In the genomic region with DNA sequence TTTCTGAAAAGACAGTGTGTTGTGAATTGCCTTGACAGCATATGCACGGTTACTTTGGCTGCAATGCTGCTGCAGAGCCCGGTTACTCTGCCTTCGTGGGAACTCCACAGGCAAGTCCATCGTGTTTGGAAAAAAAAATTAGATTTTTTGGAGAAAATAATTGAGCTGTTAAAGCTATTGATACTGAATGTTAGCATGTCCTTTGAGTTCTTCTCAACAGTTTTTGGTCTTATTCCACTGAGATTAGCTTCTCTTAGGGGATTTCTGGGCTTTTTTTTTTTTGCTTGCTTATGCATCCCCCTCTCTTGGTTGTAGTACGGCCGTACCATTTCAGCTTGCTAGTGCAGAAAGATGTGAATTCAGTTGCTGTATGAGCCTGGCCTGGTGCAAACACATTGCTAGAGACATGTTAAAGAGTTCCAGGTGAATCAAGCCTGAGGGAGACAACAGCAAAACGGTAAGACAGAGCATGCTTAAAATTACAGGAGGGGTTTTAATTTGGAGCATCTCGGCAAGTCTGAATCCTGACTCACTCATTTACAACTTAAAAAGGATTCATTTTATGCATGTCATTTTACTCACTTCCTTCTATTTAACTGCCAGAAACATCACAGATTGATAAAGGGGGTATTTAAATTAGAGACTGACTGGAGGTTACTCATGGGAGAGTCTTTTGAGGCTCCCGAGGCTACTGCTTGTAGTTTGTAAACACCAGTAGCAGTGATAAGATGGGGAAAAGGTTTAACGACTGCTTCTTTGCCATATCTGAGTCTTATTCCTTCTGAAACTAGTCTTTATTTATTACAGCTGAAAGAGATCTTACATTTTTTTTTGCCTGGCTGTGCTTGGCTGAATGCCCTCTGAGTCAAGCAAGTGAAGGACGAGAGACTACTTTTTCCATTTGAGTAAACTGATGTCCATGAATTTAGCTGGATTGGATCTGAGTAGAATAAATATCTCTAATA, we compare ENCODE assay signal across 8 cellular contexts.
A peak's percentile ranks its signal among the peaks of the same experiment; 100 is the strongest.
DNase-seq lines count a peak whose midpoint lies in the region; ATAC-seq, FAIRE-seq and TF ChIP-seq lines count a peak whose summit lies in the region.

No MANE protein-coding gene starts in this region.

- H3K79me2 ChIP-seq in SK-N-SH (ENCODE audit: insufficient read depth): peaks cover 77% of the 10 kb centered on the region

- no peaks in the 10 kb centered on the region for H3K27me3 ChIP-seq in SK-N-SH (ENCODE audit: insufficient read depth)

- no peaks in the 10 kb centered on the region for H3K9me3 ChIP-seq in SK-N-SH
- no peaks in the 10 kb centered on the region for H3K9me3 ChIP-seq in kidney (ENCODE audit: control insufficient read depth in 1 of 2, low read length in 2 of 2)

- peak overlapping the region; percentile 62 for H3K4me2 ChIP-seq in SK-N-SH

- H3K9ac ChIP-seq in SK-N-SH (no peak overlapping the region; the same call in 1 of the 2 replicates), kidney (ENCODE audit: low read length in 2 of 2) (peak overlapping the region; percentile 1 to 41)

- peak overlapping the region; percentile 44; the same call in 1 of the 2 replicates for H2AFZ ChIP-seq in SK-N-SH (ENCODE audit: low read depth)

- peak overlapping the region in 1 of 2 experiments; percentile 21; a peak in 2 of 4 replicates for H3K4me3 ChIP-seq in SK-N-SH (ENCODE audit: low read depth in 2 of 2, low read length in 1 of 2)
- H3K4me3 ChIP-seq in kidney (ENCODE audit: low read length in 2 of 2): peak overlapping the region; percentile 60

- H3K27ac ChIP-seq in SK-N-SH (ENCODE audit: low read depth in 2 of 2, low read length in 1 of 2) (peak overlapping the region in 1 of 2 experiments; percentile 67; a peak in 2 of 4 replicates), kidney (ENCODE audit: low read depth in 2 of 2, low read length in 2 of 2) (peak overlapping the region; percentile 32 to 51)

- POLR2A ChIA-PET in SK-N-SH (lab: Yijun Ruan, JAX): no interaction called here

- peak in 1 of 2 experiments; percentile 8; a peak in 1 of 4 replicates for TF ChIP-seq EP300 in SK-N-SH (IDR thresholded peaks at IDR 0.05; ENCODE audit: borderline replicate concordance in 1 of 2, low read depth in 1 of 2, low read length in 1 of 2)

- H4K20me1 ChIP-seq in SK-N-SH (ENCODE audit: insufficient read depth): peaks cover 24% of the 10 kb centered on the region

- H3K9me2 ChIP-seq in SK-N-SH: no peaks in the 10 kb centered on the region

- 51% methylated on average over 11 of the region's 11 CpGs for WGBS in SK-N-SH (ENCODE audit: low lambda C conversion rate)

- H3K4me1 ChIP-seq in SK-N-SH (ENCODE audit: control insufficient read depth in 1 of 2, insufficient read depth in 2 of 2, low read depth in 1 of 2, low read length in 1 of 2): peaks cover 9 to 34% of the 10 kb centered on the region in 2 experiments
- H3K4me1 ChIP-seq in kidney (ENCODE audit: control insufficient read depth in 1 of 2, insufficient read depth in 1 of 2, low read depth in 1 of 2, low read length in 2 of 2): peaks cover 0 to 3% of the 10 kb centered on the region in 2 donors

- CTCF ChIA-PET in SK-N-SH (lab: Yijun Ruan, JAX): interaction anchor here (0.6 to 2.3 kb wide), 12 partner anchors 7 to 1120 kb away, joined by 3 to 10 read pairs (median 4); a partner anchor contains a TSS

- DNase-seq in SK-N-SH (no peak), kidney (no peak), GM19238 (ENCODE audit: insufficient read length, low spot score) (no peak), NCI-H1417 treated with DMSO at 0.1 percent for 48 hours (lab: John Stamatoyannopoulos, UW) (no peak), T-helper 9 cell (no peak), HPDE6-E6E7 (ENCODE audit: extremely low spot score) (no peak)

- H3K36me3 ChIP-seq in SK-N-SH (replicated peaks in 1 of 2; ENCODE audit: control insufficient read depth in 1 of 2, insufficient read depth in 2 of 2, low read length in 1 of 2) (peaks cover 0 to 7% of the 10 kb centered on the region in 2 experiments), kidney (ENCODE audit: control insufficient read depth in 1 of 2, insufficient read depth in 2 of 2, low read length in 2 of 2) (no peaks in the 10 kb centered on the region)

- H3F3A ChIP-seq in SK-N-SH (replicated peaks; ENCODE audit: insufficient read depth): peaks cover 28% of the 10 kb centered on the region

- TF ChIP-seq RAD21 in SK-N-SH (IDR thresholded peaks at IDR 0.05; ENCODE audit: low read length): no peak

- ATAC-seq in GM18873 (IDR thresholded peaks at IDR 0.05; ENCODE audit: low FRiP score, unreplicated experiment): peak; percentile 40
- peak; percentile 44 for ATAC-seq in HG02884 (IDR thresholded peaks at IDR 0.05; ENCODE audit: unreplicated experiment)

- TF ChIP-seq CTCF in SK-N-SH (IDR thresholded peaks at IDR 0.05) (no peak), kidney (IDR thresholded peaks at IDR 0.05; ENCODE audit: borderline replicate concordance, extremely low read depth, insufficient read depth) (no peak)

- intact Hi-C loops in kidney (cut with DNase I): no loop called here

- FAIRE-seq in kidney (lab: Jason Lieb, UNC): no peak

TF ChIP-seq in SK-N-SH, 30 proteins besides CTCF, POLR2A, EP300 and RAD21 (continues in another document):
- TF ChIP-seq GABPA (IDR thresholded peaks at IDR 0.05; ENCODE audit: low read depth): no peak
- no peak for TF ChIP-seq RXRA (IDR thresholded peaks at IDR 0.05; ENCODE audit: borderline replicate concordance, low read depth)
- TF ChIP-seq TAF1 (IDR thresholded peaks at IDR 0.05; ENCODE audit: borderline replicate concordance, low read depth, low read length): no peak
- TF ChIP-seq GATA2 (CRISPR knock-in tag; IDR thresholded peaks at IDR 0.05): no peak
- no peak for TF ChIP-seq FOXJ3 (CRISPR knock-in tag; IDR thresholded peaks at IDR 0.05)
- TF ChIP-seq, protein P1, sequence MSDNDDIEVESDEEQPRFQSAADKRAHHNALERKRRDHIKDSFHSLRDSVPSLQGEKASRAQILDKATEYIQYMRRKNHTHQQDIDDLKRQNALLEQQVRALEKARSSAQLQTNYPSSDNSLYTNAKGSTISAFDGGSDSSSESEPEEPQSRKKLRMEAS (IDR thresholded peaks at IDR 0.05; ENCODE audit: low read depth): no peak
- no peak for TF ChIP-seq TEAD4 (IDR thresholded peaks at IDR 0.05; ENCODE audit: borderline replicate concordance, insufficient read depth)
- no peak for TF ChIP-seq SIN3A (IDR thresholded peaks at IDR 0.05; ENCODE audit: borderline replicate concordance, low read depth, low read length)
- TF ChIP-seq, protein P2, sequence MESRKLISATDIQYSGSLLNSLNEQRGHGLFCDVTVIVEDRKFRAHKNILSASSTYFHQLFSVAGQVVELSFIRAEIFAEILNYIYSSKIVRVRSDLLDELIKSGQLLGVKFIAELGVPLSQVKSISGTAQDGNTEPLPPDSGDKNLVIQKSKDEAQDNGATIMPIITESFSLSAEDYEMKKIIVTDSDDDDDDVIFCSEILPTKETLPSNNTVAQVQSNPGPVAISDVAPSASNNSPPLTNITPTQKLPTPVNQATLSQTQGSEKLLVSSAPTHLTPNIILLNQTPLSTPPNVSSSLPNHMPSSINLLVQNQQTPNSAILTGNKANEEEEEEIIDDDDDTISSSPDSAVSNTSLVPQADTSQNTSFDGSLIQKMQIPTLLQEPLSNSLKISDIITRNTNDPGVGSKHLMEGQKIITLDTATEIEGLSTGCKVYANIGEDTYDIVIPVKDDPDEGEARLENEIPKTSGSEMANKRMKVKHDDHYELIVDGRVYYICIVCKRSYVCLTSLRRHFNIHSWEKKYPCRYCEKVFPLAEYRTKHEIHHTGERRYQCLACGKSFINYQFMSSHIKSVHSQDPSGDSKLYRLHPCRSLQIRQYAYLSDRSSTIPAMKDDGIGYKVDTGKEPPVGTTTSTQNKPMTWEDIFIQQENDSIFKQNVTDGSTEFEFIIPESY (IDR thresholded peaks at IDR 0.05; ENCODE audit: borderline replicate concordance, low read depth): no peak
- TF ChIP-seq NFIC (IDR thresholded peaks at IDR 0.05; ENCODE audit: borderline replicate concordance): peak; percentile 74; the same call in 1 of the 2 replicates
- TF ChIP-seq MEF2A (IDR thresholded peaks at IDR 0.05; ENCODE audit: borderline replicate concordance, low read depth): no peak
- TF ChIP-seq MXI1 (IDR thresholded peaks at IDR 0.05; ENCODE audit: low read depth, low read length): no peak
- no peak for TF ChIP-seq RCOR1 (IDR thresholded peaks at IDR 0.05; ENCODE audit: low read length)
- no peak for TF ChIP-seq RFX5 (IDR thresholded peaks at IDR 0.05; ENCODE audit: low read length)
- TF ChIP-seq ELF1 (IDR thresholded peaks at IDR 0.05): no peak
- no peak for TF ChIP-seq NRF1 (IDR thresholded peaks at IDR 0.05; ENCODE audit: low read depth, low read length)
- TF ChIP-seq, protein P3, sequence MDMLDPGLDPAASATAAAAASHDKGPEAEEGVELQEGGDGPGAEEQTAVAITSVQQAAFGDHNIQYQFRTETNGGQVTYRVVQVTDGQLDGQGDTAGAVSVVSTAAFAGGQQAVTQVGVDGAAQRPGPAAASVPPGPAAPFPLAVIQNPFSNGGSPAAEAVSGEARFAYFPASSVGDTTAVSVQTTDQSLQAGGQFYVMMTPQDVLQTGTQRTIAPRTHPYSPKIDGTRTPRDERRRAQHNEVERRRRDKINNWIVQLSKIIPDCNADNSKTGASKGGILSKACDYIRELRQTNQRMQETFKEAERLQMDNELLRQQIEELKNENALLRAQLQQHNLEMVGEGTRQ (IDR thresholded peaks at IDR 0.05; ENCODE audit: borderline replicate concordance, low read depth, low read length): no peak
- TF ChIP-seq POLR2AphosphoS5 (IDR thresholded peaks at IDR 0.05; ENCODE audit: low read depth, low read length): no peak
- TF ChIP-seq, protein P4, sequence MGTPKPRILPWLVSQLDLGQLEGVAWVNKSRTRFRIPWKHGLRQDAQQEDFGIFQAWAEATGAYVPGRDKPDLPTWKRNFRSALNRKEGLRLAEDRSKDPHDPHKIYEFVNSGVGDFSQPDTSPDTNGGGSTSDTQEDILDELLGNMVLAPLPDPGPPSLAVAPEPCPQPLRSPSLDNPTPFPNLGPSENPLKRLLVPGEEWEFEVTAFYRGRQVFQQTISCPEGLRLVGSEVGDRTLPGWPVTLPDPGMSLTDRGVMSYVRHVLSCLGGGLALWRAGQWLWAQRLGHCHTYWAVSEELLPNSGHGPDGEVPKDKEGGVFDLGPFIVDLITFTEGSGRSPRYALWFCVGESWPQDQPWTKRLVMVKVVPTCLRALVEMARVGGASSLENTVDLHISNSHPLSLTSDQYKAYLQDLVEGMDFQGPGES (IDR thresholded peaks at IDR 0.05; ENCODE audit: low read depth, low read length): no peak
- peak; percentile 28 for TF ChIP-seq TCF12 (IDR thresholded peaks at IDR 0.05)
